Comparison of ENCODE assay signal across 5 cellular contexts in the genomic region with DNA sequence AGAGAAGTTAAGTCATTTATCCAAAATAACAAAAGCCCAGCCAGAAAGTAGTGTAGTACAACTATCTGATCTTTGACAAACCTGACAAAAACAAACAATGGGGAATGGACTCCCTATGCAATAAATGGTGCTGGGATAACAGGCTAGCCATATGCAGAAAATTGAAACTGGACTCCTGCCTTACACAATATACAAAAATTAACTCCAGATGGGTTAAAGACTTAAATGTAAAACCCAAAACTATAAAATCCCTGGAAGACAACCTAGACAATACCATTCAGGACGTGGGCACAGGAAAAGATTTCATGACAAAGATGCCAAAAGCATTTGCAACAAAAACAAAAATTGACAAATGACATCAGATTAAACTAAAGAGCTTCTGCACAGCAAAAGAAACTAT.
DNase-seq lines count a peak whose midpoint lies in the region; TF ChIP-seq lines count a peak whose summit lies in the region.
"Not testable (repeated sequence)": the region's sequence is repeated elsewhere in the genome, so short reads cannot be mapped to it uniquely, and the experiment has no call there.

No MANE protein-coding gene starts in this region.

- not testable (repeated sequence) for H3K9me3 Mint-ChIP-seq in CD8-positive, alpha-beta memory T cell; mesothelial cell of epicardium

- H3K27ac Mint-ChIP-seq in CD8-positive, alpha-beta memory T cell = peak overlapping the region in 3 of 8 donors; percentile 1 to 83 (median 48)
- peak overlapping the region; percentile 5 for H3K27ac Mint-ChIP-seq in mesothelial cell of epicardium

- H3K4me3 ChIP-seq in CD8-positive, alpha-beta memory T cell (ENCODE audit: low read length); Karpas-422 (ENCODE audit: low read length); fibroblast of mammary gland (ENCODE audit: control insufficient read depth, low read depth, low read length): not testable (repeated sequence)

- not testable (repeated sequence) for H3K27me3 ChIP-seq in CD8-positive, alpha-beta memory T cell (ENCODE audit: insufficient read depth, low read length, poor library complexity, severe bottlenecking); Karpas-422 (ENCODE audit: low read length)

- not testable (repeated sequence) for H3K4me2 ChIP-seq in Karpas-422 (ENCODE audit: low read depth, low read length, poor library complexity, severe bottlenecking)

- H3K9me3 ChIP-seq in CD8-positive, alpha-beta memory T cell (ENCODE audit: low read length); Karpas-422 (ENCODE audit: low read length): not testable (repeated sequence)

- not testable (repeated sequence) for H4K20me1 ChIP-seq in Karpas-422 (ENCODE audit: insufficient read depth, low read depth, low read length)

- H3K4me3 Mint-ChIP-seq in CD8-positive, alpha-beta memory T cell = peak overlapping the region in 4 of 7 donors; percentile 29 to 81 (median 56)
- H3K4me3 Mint-ChIP-seq in mesothelial cell of epicardium = not testable (repeated sequence)

- not testable (repeated sequence) for DNase-seq in CD8-positive, alpha-beta memory T cell; mesothelial cell of epicardium (ENCODE audit: low spot score in 2 of 2, unreplicated experiment in 2 of 2)
- DNase-seq in Karpas-422 (peak; percentile 20), dedifferentiated amniotic fluid mesenchymal stem cell (ENCODE audit: extremely low spot score) (peak; percentile 25), fibroblast of mammary gland (ENCODE audit: low read depth) (peak; percentile 3)

- H3K27me3 Mint-ChIP-seq in CD8-positive, alpha-beta memory T cell = not testable (repeated sequence)
- H3K27me3 Mint-ChIP-seq in mesothelial cell of epicardium (ENCODE audit: low read depth) = peaks cover 10% of the 10 kb centered on the region

- TF ChIP-seq CTCF in fibroblast of mammary gland (conservative IDR thresholded peaks at IDR 0.05; ENCODE audit: control insufficient read depth, insufficient read depth, low read depth, low read length); mesothelial cell of epicardium (IDR thresholded peaks at IDR 0.05; ENCODE audit: unreplicated experiment): not testable (repeated sequence)

- H3K4me1 ChIP-seq in CD8-positive, alpha-beta memory T cell (ENCODE audit: insufficient read depth, low read length); Karpas-422 (ENCODE audit: low read length): not testable (repeated sequence)

- not testable (repeated sequence) for H3K27ac ChIP-seq in CD8-positive, alpha-beta memory T cell (ENCODE audit: low read depth, low read length); Karpas-422 (ENCODE audit: low read length)

- not testable (repeated sequence) for H3K36me3 ChIP-seq in CD8-positive, alpha-beta memory T cell (ENCODE audit: insufficient read depth, low read length); Karpas-422 (ENCODE audit: insufficient read depth, low read length)

- not testable (repeated sequence) for H3K36me3 Mint-ChIP-seq in CD8-positive, alpha-beta memory T cell; mesothelial cell of epicardium

- H2AFZ ChIP-seq in Karpas-422 (ENCODE audit: low read length) = not testable (repeated sequence)

- CTCF ChIA-PET in CD8-positive, alpha-beta memory T cell (lab: Charles Lee) = not testable (repeated sequence)

- not testable (repeated sequence) for H3K9ac ChIP-seq in Karpas-422 (ENCODE audit: low read length)

- H3K79me2 ChIP-seq in Karpas-422 (ENCODE audit: low read length) = not testable (repeated sequence)

- POLR2A ChIA-PET in CD8-positive, alpha-beta memory T cell (lab: Charles Lee) = not testable (repeated sequence)

- not testable (repeated sequence) for H3K4me1 Mint-ChIP-seq in CD8-positive, alpha-beta memory T cell
- H3K4me1 Mint-ChIP-seq in mesothelial cell of epicardium = peaks cover 13% of the 10 kb centered on the region

- H3K9me2 ChIP-seq in Karpas-422 (replicated peaks; ENCODE audit: insufficient read depth, low read length) = not testable (repeated sequence)
